ENCODE assay signal across 8 cellular contexts in genomic region chrX:47831788-47832187, GRCh38. TPM values are rescaled to one million over a fixed set of nuclear protein-coding genes. Genes with fewer than 3 reads are reported as not detected.
DNase-seq lines count a peak whose midpoint lies in the region; ATAC-seq and TF ChIP-seq lines count a peak whose summit lies in the region.

No MANE protein-coding gene starts in this region.

- H3K4me1 Mint-ChIP-seq in activated B cell treated with CpG ODN at 0.5 μM for 24 hours, result peaks cover 6% of the 10 kb centered on the region

- H3K36me3 Mint-ChIP-seq in activated B cell treated with CpG ODN at 0.5 μM for 24 hours (ENCODE audit: low read depth), result peaks cover 4% of the 10 kb centered on the region

- CTCF ChIA-PET in AG04450 (lab: Charles Lee) (interaction anchor here (0.5 to 1.8 kb wide), 4 partner anchors 11 to 196 kb away, joined by 3 to 15 read pairs (median 3); no protein-coding TSS in a partner anchor), activated B cell treated with CpG ODN at 0.5 μM for 24 hours (lab: Charles Lee) (interaction anchor here (0.6 to 1.4 kb wide), 3 partner anchors 10 to 708 kb away, joined by 3 to 6 read pairs (median 3); partner anchors contain the start of gene TBC1D25)

- no peak overlapping the region for H3K4me3 Mint-ChIP-seq in activated B cell treated with CpG ODN at 0.5 μM for 24 hours

- POLR2A ChIA-PET in AG04450 (lab: Yijun Ruan, JAX), result no interaction called here
- POLR2A ChIA-PET in activated B cell treated with CpG ODN at 0.5 μM for 24 hours (lab: Charles Lee), result no interaction called here

- no peaks in the 10 kb centered on the region for H3K27me3 ChIP-seq in AG04450 (ENCODE audit: control insufficient read depth, insufficient read depth, low read length)
- H3K27me3 ChIP-seq in colonic mucosa, result no peaks in the 10 kb centered on the region
- H3K27me3 ChIP-seq in upper lobe of right lung, result no peaks in the 10 kb centered on the region

- no peak overlapping the region for H3K4me3 ChIP-seq in AG04450 (ENCODE audit: low read depth, low read length)
- no peak overlapping the region for H3K4me3 ChIP-seq in colonic mucosa
- H3K4me3 ChIP-seq in upper lobe of right lung, result no peak overlapping the region

- H3K27ac ChIP-seq in AG04450 (ENCODE audit: low read depth, low read length) (no peak overlapping the region), colonic mucosa (no peak overlapping the region), upper lobe of right lung (no peak overlapping the region)

- peak; percentile 35 for ATAC-seq in GM18867 (IDR thresholded peaks at IDR 0.05; ENCODE audit: unreplicated experiment)
- ATAC-seq in activated B cell treated with CpG ODN at 0.5 μM for 24 hours (ENCODE audit: low read depth), result no peak
- ATAC-seq in upper lobe of right lung, result peak; percentile 55

- no peak overlapping the region for H3K27ac Mint-ChIP-seq in activated B cell treated with CpG ODN at 0.5 μM for 24 hours

- intact Hi-C loops in activated B cell treated with CpG ODN at 0.5 μM for 24 hours (cut with micrococcal nuclease) (loop anchor here (5.0 to 10.0 kb wide), 5 partner anchors 267 to 1083 kb away; partner anchors contain the start of genes ARAF, PIM2, RBM3 and SLC35A2), colonic mucosa (cut with DNase I) (no loop called here), upper lobe of right lung (cut with DNase I) (loop anchor here (10.0 kb wide), 1 partner anchor 193 kb away; no protein-coding TSS in a partner anchor)

- no peak overlapping the region for H3K9ac ChIP-seq in colonic mucosa (ENCODE audit: low read depth in 2 of 2, low read length in 2 of 2)

- H3K4me1 ChIP-seq in colonic mucosa (no peaks in the 10 kb centered on the region), upper lobe of right lung (no peaks in the 10 kb centered on the region)

- H3K36me3 ChIP-seq in colonic mucosa (no peaks in the 10 kb centered on the region), upper lobe of right lung (no peaks in the 10 kb centered on the region)

- H3K9me3 ChIP-seq in AG04450 (ENCODE audit: control insufficient read depth, insufficient read depth, low read length) (no peaks in the 10 kb centered on the region), colonic mucosa (no peaks in the 10 kb centered on the region), upper lobe of right lung (no peaks in the 10 kb centered on the region)

- H3K27me3 Mint-ChIP-seq in activated B cell treated with CpG ODN at 0.5 μM for 24 hours, result no peaks in the 10 kb centered on the region

- TF ChIP-seq CTCF in AG04450 (IDR thresholded peaks at IDR 0.05; ENCODE audit: low read depth, low read length) (peak; percentile 49), activated B cell treated with CpG ODN at 0.5 μM for 24 hours (IDR thresholded peaks at IDR 0.05) (peak; percentile 21), colonic mucosa (IDR thresholded peaks at IDR 0.05) (peak; percentile 75), upper lobe of right lung (IDR thresholded peaks at IDR 0.05) (peak; percentile 55)

- no peaks in the 10 kb centered on the region for H3K9me3 Mint-ChIP-seq in activated B cell treated with CpG ODN at 0.5 μM for 24 hours

- DNase-seq in AG04450 (ENCODE audit: low read depth, low spot score) (no peak), NCI-H2171 treated with DMSO at 0.1 percent for 48 hours (lab: John Stamatoyannopoulos, UW) (peak; percentile 5), activated B cell treated with CpG ODN at 0.5 μM for 24 hours (no peak), colonic mucosa (peak; percentile 65), myocyte (ENCODE audit: low read depth) (peak; percentile 33), upper lobe of right lung (peak; percentile 65), NCI-H1048 (lab: John Stamatoyannopoulos, UW) (no peak)

RNA-seq across cellular contexts. Expression of gene ZNF81, which starts 4.9 kb away (rescaled TPM):
- 4.6 and 4.7 TPM in 2 replicates for polyA plus RNA-seq in AG04450 (2011; rRNA removed)
- 14.5 and 26.0 TPM in 2 replicates for polyA minus RNA-seq in AG04450 (2011; rRNA and poly(A)+ RNA removed)
- total RNA-seq in activated B cell treated with CpG ODN at 0.5 μM for 24 hours (11.0 and 15.3 TPM in 2 replicates), colonic mucosa (10 to 100 TPM in 1 of 2 donors, 1 to 10 TPM in 1; 8.8 to 13.3 TPM), myocyte (3.1 and 6.0 TPM in 2 replicates), upper lobe of right lung (10.0 TPM)
- 5.0 TPM for polyA plus RNA-seq in myocyte (2012)

Comparison
In these comparisons a context has a peak if more than half of its experiments do, and no peak if none do; other contexts are left out.
1. DNase-seq: peak in NCI-H2171 treated with DMSO at 0.1 percent for 48 hours (single experiment), colonic mucosa (single experiment), myocyte (single experiment) and upper lobe of right lung (single experiment); none in AG04450 (single experiment), activated B cell treated with CpG ODN at 0.5 μM for 24 hours (single experiment) and NCI-H1048 (single experiment).
2. CTCF ChIP-seq: peak in every context shown above with its lines; median percentile 75 in colonic mucosa; 55 in upper lobe of right lung; 49 in AG04450; 21 in activated B cell treated with CpG ODN at 0.5 μM for 24 hours.